2 cellular contexts compared by ENCODE assay signal in genomic region chr16:77838597-77839255, GRCh38.
TF ChIP-seq lines count a peak whose summit lies in the region.

No MANE protein-coding gene starts in this region.

TF ChIP-seq in SK-N-SH, 30 proteins besides CTCF, POLR2A, EP300 and RAD21 (continued from another document):
- TF ChIP-seq SMC3 (IDR thresholded peaks at IDR 0.05; ENCODE audit: low read depth, low read length) (no peak), FOSL2 (IDR thresholded peaks at IDR 0.05; ENCODE audit: borderline replicate concordance, low read depth) (peak; percentile 44; the same call in 1 of the 2 replicates), TCF12 (IDR thresholded peaks at IDR 0.05) (no peak)

TF ChIP-seq in SK-N-SH treated with all-trans-retinoic acid at 6 μM for 48 hours, 23 proteins besides CTCF, POLR2A, EP300 and RAD21 (continued from another document):
- TF ChIP-seq CSRNP3 (CRISPR knock-in tag; IDR thresholded peaks at IDR 0.05), result no peak
- no peak for TF ChIP-seq TCF4 (CRISPR knock-in tag; IDR thresholded peaks at IDR 0.05; ENCODE audit: borderline replicate concordance)
- no peak for TF ChIP-seq ZNF565 (CRISPR knock-in tag; conservative IDR thresholded peaks at IDR 0.05; ENCODE audit: low read depth)
- TF ChIP-seq ZNF70 (CRISPR knock-in tag; IDR thresholded peaks at IDR 0.05), result no peak
- no peak for TF ChIP-seq BACH2 (CRISPR knock-in tag; IDR thresholded peaks at IDR 0.05; ENCODE audit: borderline replicate concordance)
TF ChIP-seq in SK-N-SH treated with all-trans-retinoic acid at 6 μM for 48 hours: peak in this region for 0.
